ENCODE assay signal across 1 cellular context in the genomic region with DNA sequence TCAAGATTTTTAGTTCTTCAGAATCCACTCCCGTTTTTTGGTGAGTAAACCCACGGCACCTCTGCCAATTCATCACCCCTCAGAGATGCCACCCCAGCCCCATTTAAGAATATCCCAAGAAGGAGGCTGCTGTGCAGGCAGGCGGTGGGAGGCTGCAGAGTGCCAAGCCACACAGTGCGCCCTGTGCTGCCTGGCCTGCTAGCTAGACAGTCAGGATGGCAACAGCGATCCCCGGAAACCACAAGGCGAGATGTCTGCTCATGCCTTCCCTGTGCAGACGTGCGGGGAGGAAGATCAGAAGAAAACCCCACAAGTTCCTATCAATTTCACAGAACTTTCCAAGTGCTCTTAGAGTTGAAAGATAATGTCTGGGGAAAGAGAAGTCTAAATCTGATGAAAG.
TF ChIP-seq lines count a peak whose summit lies in the region.

No MANE protein-coding gene starts in this region.

TF ChIP-seq in GM23338, 12 proteins besides CTCF, POLR2A, EP300 and RAD21 (continued from another document):
- TF ChIP-seq, protein P1, sequence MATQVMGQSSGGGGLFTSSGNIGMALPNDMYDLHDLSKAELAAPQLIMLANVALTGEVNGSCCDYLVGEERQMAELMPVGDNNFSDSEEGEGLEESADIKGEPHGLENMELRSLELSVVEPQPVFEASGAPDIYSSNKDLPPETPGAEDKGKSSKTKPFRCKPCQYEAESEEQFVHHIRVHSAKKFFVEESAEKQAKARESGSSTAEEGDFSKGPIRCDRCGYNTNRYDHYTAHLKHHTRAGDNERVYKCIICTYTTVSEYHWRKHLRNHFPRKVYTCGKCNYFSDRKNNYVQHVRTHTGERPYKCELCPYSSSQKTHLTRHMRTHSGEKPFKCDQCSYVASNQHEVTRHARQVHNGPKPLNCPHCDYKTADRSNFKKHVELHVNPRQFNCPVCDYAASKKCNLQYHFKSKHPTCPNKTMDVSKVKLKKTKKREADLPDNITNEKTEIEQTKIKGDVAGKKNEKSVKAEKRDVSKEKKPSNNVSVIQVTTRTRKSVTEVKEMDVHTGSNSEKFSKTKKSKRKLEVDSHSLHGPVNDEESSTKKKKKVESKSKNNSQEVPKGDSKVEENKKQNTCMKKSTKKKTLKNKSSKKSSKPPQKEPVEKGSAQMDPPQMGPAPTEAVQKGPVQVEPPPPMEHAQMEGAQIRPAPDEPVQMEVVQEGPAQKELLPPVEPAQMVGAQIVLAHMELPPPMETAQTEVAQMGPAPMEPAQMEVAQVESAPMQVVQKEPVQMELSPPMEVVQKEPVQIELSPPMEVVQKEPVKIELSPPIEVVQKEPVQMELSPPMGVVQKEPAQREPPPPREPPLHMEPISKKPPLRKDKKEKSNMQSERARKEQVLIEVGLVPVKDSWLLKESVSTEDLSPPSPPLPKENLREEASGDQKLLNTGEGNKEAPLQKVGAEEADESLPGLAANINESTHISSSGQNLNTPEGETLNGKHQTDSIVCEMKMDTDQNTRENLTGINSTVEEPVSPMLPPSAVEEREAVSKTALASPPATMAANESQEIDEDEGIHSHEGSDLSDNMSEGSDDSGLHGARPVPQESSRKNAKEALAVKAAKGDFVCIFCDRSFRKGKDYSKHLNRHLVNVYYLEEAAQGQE (IDR thresholded peaks at IDR 0.05; ENCODE audit: unreplicated experiment): no peak
- no peak for TF ChIP-seq EZH2phosphoT487 (IDR thresholded peaks at IDR 0.05; ENCODE audit: unreplicated experiment)
